ENCODE assay signal across 8 cellular contexts in the genomic region with DNA sequence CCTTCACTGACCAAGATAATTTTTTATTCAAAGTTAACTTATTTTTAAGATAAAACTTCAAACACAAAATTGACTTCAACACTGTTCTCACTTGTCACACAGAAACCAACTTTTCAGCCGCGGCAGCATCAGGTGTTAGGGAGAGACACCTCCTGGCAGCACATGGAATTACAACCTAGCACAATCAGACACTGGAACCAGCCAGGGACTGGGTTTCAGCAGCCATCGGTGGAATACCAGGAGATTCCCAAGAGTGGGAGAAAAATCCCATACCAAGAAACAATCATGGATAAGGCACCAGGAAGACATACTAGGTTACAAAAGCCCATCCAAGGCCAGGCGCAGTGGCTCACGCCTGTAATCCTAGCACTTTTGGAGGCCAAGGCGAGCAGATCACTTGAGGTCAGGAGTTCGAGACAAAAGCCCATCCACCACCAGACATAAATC.
A peak's percentile ranks its signal among the peaks of the same experiment; 100 is the strongest.
DNase-seq lines count a peak whose midpoint lies in the region; ATAC-seq, FAIRE-seq and TF ChIP-seq lines count a peak whose summit lies in the region.

No MANE protein-coding gene starts in this region.

- peak; percentile 31 for ATAC-seq in HG03378 (IDR thresholded peaks at IDR 0.05; ENCODE audit: unreplicated experiment)
- peak; percentile 69 for ATAC-seq in omental fat pad (ENCODE audit: low FRiP score)
- ATAC-seq in GM18505 (IDR thresholded peaks at IDR 0.05; ENCODE audit: unreplicated experiment), result no peak

- H3K27me3 ChIP-seq in tibial artery, result no peaks in the 10 kb centered on the region

- intact Hi-C loops in activated T-helper 1 cell treated with anti-CD3 and anti-CD28 coated beads, Interleukin-12 subunit alpha, Interleukin-12 subunit beta, Interleukin-2, Interleukin-4 antibody, amounts not matched to agents 30 ng/mL and 10 ng/mL and 1 ng/mL, durations not matched to agents 14 hours and 24 hours and 36 hours (cut with micrococcal nuclease), result loop anchor here (1.0 to 5.0 kb wide), 8 partner anchors 98 to 394 kb away; partner anchors contain the start of genes KAT14, PET117, RRBP1 and ZNF133
- intact Hi-C loops in tibial artery (cut with DNase I; ENCODE audit: low total_unique reads), result loop anchor here (5.0 to 10.0 kb wide), 3 partner anchors 104 to 396 kb away; partner anchors contain the start of gene RRBP1

- H3K4me3 ChIP-seq in tibial artery, result no peak overlapping the region

- no peaks in the 10 kb centered on the region for H3K9me3 Mint-ChIP-seq in activated T-helper 1 cell treated with anti-CD3 and anti-CD28 coated beads, Interleukin-12 subunit alpha, Interleukin-12 subunit beta, Interleukin-2, Interleukin-4 antibody, amounts not matched to agents 30 ng/mL and 10 ng/mL and 1 ng/mL, durations not matched to agents 14 hours and 24 hours and 36 hours

- no peaks in the 10 kb centered on the region for H3K36me3 Mint-ChIP-seq in activated T-helper 1 cell treated with anti-CD3 and anti-CD28 coated beads, Interleukin-12 subunit alpha, Interleukin-12 subunit beta, Interleukin-2, Interleukin-4 antibody, amounts not matched to agents 30 ng/mL and 10 ng/mL and 1 ng/mL, durations not matched to agents 14 hours and 24 hours and 36 hours (ENCODE audit: low read depth)

- H3K27ac ChIP-seq in tibial artery, result no peak overlapping the region

- peak; percentile 47 for FAIRE-seq in RCC 7860 (lab: Jason Lieb, UNC)

- no peaks in the 10 kb centered on the region for H3K36me3 ChIP-seq in tibial artery

- peaks cover 37% of the 10 kb centered on the region for H3K4me1 Mint-ChIP-seq in activated T-helper 1 cell treated with anti-CD3 and anti-CD28 coated beads, Interleukin-12 subunit alpha, Interleukin-12 subunit beta, Interleukin-2, Interleukin-4 antibody, amounts not matched to agents 30 ng/mL and 10 ng/mL and 1 ng/mL, durations not matched to agents 14 hours and 24 hours and 36 hours (ENCODE audit: low read depth)

- DNase-seq in DMS 273 (lab: John Stamatoyannopoulos, UW; ENCODE audit: unreplicated experiment) (peak; percentile 77), RCC 7860 (ENCODE audit: low spot score) (peak; percentile 41), fibroblast of the conjunctiva (ENCODE audit: low read depth) (peak; percentile 63), omental fat pad (ENCODE audit: low spot score) (peak; percentile 77), tibial artery (peak; percentile 83 to 87)
- DNase-seq in activated T-helper 1 cell treated with anti-CD3 and anti-CD28 coated beads, Interleukin-12 subunit alpha, Interleukin-12 subunit beta, Interleukin-2, Interleukin-4 antibody, amounts not matched to agents 30 ng/mL and 10 ng/mL and 1 ng/mL, durations not matched to agents 14 hours and 24 hours and 36 hours (ENCODE audit: low spot score), result peak; percentile 44

- H3K27ac Mint-ChIP-seq in activated T-helper 1 cell treated with anti-CD3 and anti-CD28 coated beads, Interleukin-12 subunit alpha, Interleukin-12 subunit beta, Interleukin-2, Interleukin-4 antibody, amounts not matched to agents 30 ng/mL and 10 ng/mL and 1 ng/mL, durations not matched to agents 14 hours and 24 hours and 36 hours, result no peak overlapping the region

- peak in 2 of 3 donors; percentile 45 to 91 for TF ChIP-seq CTCF in omental fat pad (IDR thresholded peaks at IDR 0.05)
- TF ChIP-seq CTCF in tibial artery (IDR thresholded peaks at IDR 0.05), result peak; percentile 92 to 93

- TF ChIP-seq POLR2A in GM18505 (IDR thresholded peaks at IDR 0.05; ENCODE audit: borderline replicate concordance, extremely low read depth, insufficient read depth, insufficient read length), result no peak

- no peak overlapping the region for H3K4me3 Mint-ChIP-seq in activated T-helper 1 cell treated with anti-CD3 and anti-CD28 coated beads, Interleukin-12 subunit alpha, Interleukin-12 subunit beta, Interleukin-2, Interleukin-4 antibody, amounts not matched to agents 30 ng/mL and 10 ng/mL and 1 ng/mL, durations not matched to agents 14 hours and 24 hours and 36 hours

- no peaks in the 10 kb centered on the region for H3K9me3 ChIP-seq in tibial artery

- H3K27me3 Mint-ChIP-seq in activated T-helper 1 cell treated with anti-CD3 and anti-CD28 coated beads, Interleukin-12 subunit alpha, Interleukin-12 subunit beta, Interleukin-2, Interleukin-4 antibody, amounts not matched to agents 30 ng/mL and 10 ng/mL and 1 ng/mL, durations not matched to agents 14 hours and 24 hours and 36 hours (ENCODE audit: insufficient read depth), result peaks cover 17% of the 10 kb centered on the region

- peaks cover 0 to 24% (median 13%) of the 10 kb centered on the region in 4 donors for H3K4me1 ChIP-seq in tibial artery
